9 cellular contexts compared by ENCODE assay signal in the genomic region with DNA sequence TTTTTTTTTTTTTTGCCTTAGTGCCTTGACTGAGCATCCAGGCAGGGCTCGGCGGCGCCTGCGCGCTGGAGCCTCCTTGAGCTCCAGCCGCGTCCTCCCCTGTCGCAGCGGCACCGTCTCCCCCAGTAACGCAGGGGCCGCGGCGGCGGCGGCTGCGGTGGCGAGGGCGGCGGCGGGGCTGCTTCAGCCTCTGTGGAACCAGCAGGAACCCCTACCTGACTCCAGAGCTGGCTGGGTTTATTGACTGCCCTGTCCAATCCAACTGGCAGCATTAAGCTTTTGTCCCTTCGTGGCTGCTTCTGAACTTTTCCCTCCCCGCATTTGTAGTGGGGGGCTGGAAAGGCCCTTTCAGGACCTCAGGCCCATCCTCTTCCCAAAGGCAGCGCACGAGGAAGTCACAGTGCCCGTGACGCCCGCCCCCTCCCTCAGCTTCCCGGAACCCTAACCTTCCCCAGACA. TPM values are rescaled to one million over a fixed set of nuclear protein-coding genes. Genes with fewer than 3 reads are reported as not detected.
DNase-seq lines count a peak whose midpoint lies in the region; ATAC-seq and TF ChIP-seq lines count a peak whose summit lies in the region.
"Had no signal": no experiment of that assay in that cellular context is flagged by ENCODE, and none has a peak within 500 bp of the region (broad histone marks: within the 10 kb centered on the region; RNA-seq: fewer than 3 reads in every experiment).

A gene with protein sequence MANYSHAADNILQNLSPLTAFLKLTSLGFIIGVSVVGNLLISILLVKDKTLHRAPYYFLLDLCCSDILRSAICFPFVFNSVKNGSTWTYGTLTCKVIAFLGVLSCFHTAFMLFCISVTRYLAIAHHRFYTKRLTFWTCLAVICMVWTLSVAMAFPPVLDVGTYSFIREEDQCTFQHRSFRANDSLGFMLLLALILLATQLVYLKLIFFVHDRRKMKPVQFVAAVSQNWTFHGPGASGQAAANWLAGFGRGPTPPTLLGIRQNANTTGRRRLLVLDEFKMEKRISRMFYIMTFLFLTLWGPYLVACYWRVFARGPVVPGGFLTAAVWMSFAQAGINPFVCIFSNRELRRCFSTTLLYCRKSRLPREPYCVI (minus strand): TSS at position 397 of the 458 bp plus-strand sequence. CDS start 2,106 bp downstream, outside the sequence.

- H3K4me3 ChIP-seq in foreskin fibroblast (ENCODE audit: low read depth in 1 of 2, low read length in 2 of 2) (peak within 1 kb of the TSS; percentile 59 to 77), neuron (ENCODE audit: low read length) (peak within 1 kb of the TSS; percentile 87), aorta (ENCODE audit: low read length in 2 of 2) (peak within 1 kb of the TSS; percentile 82 to 96)

- H3K27me3 ChIP-seq in neuron (ENCODE audit: insufficient read depth, low read length) (no peaks in the 10 kb centered on the region), aorta (ENCODE audit: control insufficient read depth in 1 of 2, insufficient read depth in 2 of 2, low read length in 1 of 2) (no peaks in the 10 kb centered on the region)

- intact Hi-C loops in activated CD4-positive, alpha-beta T cell treated with anti-CD3 and anti-CD28 coated beads for 36 hours (cut with DNase I, micrococcal nuclease) = no loop called here
- intact Hi-C loops in aorta (cut with DNase I) = no loop called here

- CTCF ChIA-PET in activated CD4-positive, alpha-beta T cell treated with anti-CD3 and anti-CD28 coated beads for 36 hours (lab: Charles Lee) = no interaction called here

- no peaks in the 10 kb centered on the region for H3K9me3 Mint-ChIP-seq in activated CD4-positive, alpha-beta T cell treated with anti-CD3 and anti-CD28 coated beads for 36 hours (ENCODE audit: low read depth)
- H3K9me3 Mint-ChIP-seq: natural killer cell had no signal

- WGBS in aorta, 2 donors = 0 to 1% methylated on average over 29 of the region's 29 CpGs

- H3K4me1 Mint-ChIP-seq in activated CD4-positive, alpha-beta T cell treated with anti-CD3 and anti-CD28 coated beads for 36 hours = peaks cover 10% of the 10 kb centered on the region
- H3K4me1 Mint-ChIP-seq: natural killer cell had no signal

- no peaks in the 10 kb centered on the region for H3K36me3 Mint-ChIP-seq in activated CD4-positive, alpha-beta T cell treated with anti-CD3 and anti-CD28 coated beads for 36 hours (ENCODE audit: low read depth)
- H3K36me3 Mint-ChIP-seq: natural killer cell had no signal

- H3K36me3 ChIP-seq in neuron (ENCODE audit: insufficient read depth, low read length) = no peaks in the 10 kb centered on the region
- H3K36me3 ChIP-seq in aorta (ENCODE audit: control insufficient read depth in 1 of 2, insufficient read depth in 2 of 2, low read length in 1 of 2) = no peaks in the 10 kb centered on the region

- H3K27ac ChIP-seq in aorta (ENCODE audit: low read depth in 1 of 2, low read length in 2 of 2) = peak within 1 kb of the TSS in 1 of 2 donors; percentile 59

- peak; percentile 84 for ATAC-seq in activated CD4-positive, alpha-beta T cell treated with anti-CD3 and anti-CD28 coated beads for 36 hours
- ATAC-seq in HG03066 (IDR thresholded peaks at IDR 0.05; ENCODE audit: low read depth, unreplicated experiment) (peak; percentile 70), aorta (ENCODE audit: low FRiP score) (peak; percentile 90)

- no peak within 1 kb of the TSS for H3K27ac Mint-ChIP-seq in activated CD4-positive, alpha-beta T cell treated with anti-CD3 and anti-CD28 coated beads for 36 hours
- H3K27ac Mint-ChIP-seq: natural killer cell had no signal

- peak within 1 kb of the TSS; percentile 97 for H2AFZ ChIP-seq in neuron (ENCODE audit: low read depth, low read length)

- no peaks in the 10 kb centered on the region for H3K9me3 ChIP-seq in neuron (ENCODE audit: low read length)
- H3K9me3 ChIP-seq in aorta (ENCODE audit: control insufficient read depth, low read length) = no peaks in the 10 kb centered on the region

- H3K4me3 Mint-ChIP-seq in activated CD4-positive, alpha-beta T cell treated with anti-CD3 and anti-CD28 coated beads for 36 hours = peak within 1 kb of the TSS; percentile 23
- H3K4me3 Mint-ChIP-seq: natural killer cell had no signal

- peak; percentile 55 for DNase-seq in activated CD4-positive, alpha-beta T cell treated with anti-CD3 and anti-CD28 coated beads for 36 hours
- DNase-seq in activated CD4-positive, alpha-beta T cell treated with anti-CD3 and anti-CD28 coated beads for 1 hour = no peak
- DNase-seq in NCI-H526 treated with DMSO at 0.1 percent for 48 hours (lab: John Stamatoyannopoulos, UW) = peak; percentile 57
- peak; percentile 10 for DNase-seq in activated gamma-delta T cell (lab: John Stamatoyannopoulos, UW)
- peak; percentile 74 to 91 for DNase-seq in foreskin fibroblast
- DNase-seq in aorta = peak; percentile 73 to 88
- DNase-seq: natural killer cell had no signal

- TF ChIP-seq CTCF in foreskin fibroblast (IDR thresholded peaks at IDR 0.05; ENCODE audit: low read depth, low read length) = no peak

- H3K27me3 Mint-ChIP-seq in activated CD4-positive, alpha-beta T cell treated with anti-CD3 and anti-CD28 coated beads for 36 hours = peaks cover 40% of the 10 kb centered on the region

- POLR2A ChIA-PET in activated CD4-positive, alpha-beta T cell treated with anti-CD3 and anti-CD28 coated beads for 36 hours (lab: Charles Lee) = no interaction called here

- H3K4me1 ChIP-seq in neuron (ENCODE audit: insufficient read depth, low read length) (peaks cover 22% of the 10 kb centered on the region), aorta (ENCODE audit: control insufficient read depth in 1 of 2, insufficient read depth in 2 of 2, low read length in 2 of 2) (no peaks in the 10 kb centered on the region)

RNA-seq across cellular contexts. Expression of the gene that starts here (rescaled TPM):
- not detected for total RNA-seq in activated CD4-positive, alpha-beta T cell treated with anti-CD3 and anti-CD28 coated beads for 36 hours
- 1 to 10 TPM in 1 of 2 donors, under 1 TPM in 1; 0.32 to 2.5 TPM for total RNA-seq in aorta
- 1 to 10 TPM in 1 of 2 donors, under 1 TPM in 1; 0.49 to 3.4 TPM for polyA plus RNA-seq in aorta
- total RNA-seq: natural killer cell had no signal

Comparison
In these comparisons a context has a peak if more than half of its experiments do, and no peak if none do; other contexts are left out.
1. Peak in DNase-seq and ATAC-seq in activated CD4-positive, alpha-beta T cell treated with anti-CD3 and anti-CD28 coated beads for 36 hours; RNA of the gene not detected or under 1 TPM.